9 cellular contexts compared by ENCODE assay signal in genomic region chr11:88414385-88414861, GRCh38.
DNase-seq lines count a peak whose midpoint lies in the region; ATAC-seq and TF ChIP-seq lines count a peak whose summit lies in the region.
"Had no signal": no experiment of that assay in that cellular context is flagged by ENCODE, and none has a peak within 500 bp of the region (broad histone marks: within the 10 kb centered on the region; RNA-seq: fewer than 3 reads in every experiment).

No MANE protein-coding gene starts in this region.

- H3K36me3 Mint-ChIP-seq in progenitor cell of endocrine pancreas (ENCODE audit: insufficient read depth), result no peaks in the 10 kb centered on the region

- ATAC-seq in HG03025 (IDR thresholded peaks at IDR 0.05; ENCODE audit: low FRiP score, unreplicated experiment) (peak; percentile 48), GM21447 (IDR thresholded peaks at IDR 0.05; ENCODE audit: unreplicated experiment) (no peak)

- intact Hi-C loops in testis (cut with DNase I; ENCODE audit: low total_unique reads), result no loop called here

- no peaks in the 10 kb centered on the region for H3K9me2 ChIP-seq in SK-N-SH

- H3K4me2 ChIP-seq in SK-N-SH, result no peak overlapping the region

- 39% methylated on average over 5 of the region's 5 CpGs for WGBS in SK-N-SH (ENCODE audit: low lambda C conversion rate)
- 35 to 58% methylated on average over 5 of the region's 5 CpGs for WGBS in testis, 2 donors

- peak; percentile 78 for DNase-seq in GF-D8 (lab: John Stamatoyannopoulos, UW)
- DNase-seq in SK-N-SH, result peak; percentile 4
- peak; percentile 82 for DNase-seq in fibroblast of the aortic adventitia (ENCODE audit: low read depth)
- DNase-seq in testis, result peak; percentile 42
- DNase-seq in NCI-H82 (lab: John Stamatoyannopoulos, UW), result no peak
- no peak for DNase-seq in progenitor cell of endocrine pancreas (ENCODE audit: low spot score, unreplicated experiment)

- POLR2A ChIA-PET in SK-N-SH (lab: Yijun Ruan, JAX), result no interaction called here

- no peak for TF ChIP-seq RAD21 in SK-N-SH (IDR thresholded peaks at IDR 0.05; ENCODE audit: low read length)

- no peak overlapping the region for H3K4me3 Mint-ChIP-seq in progenitor cell of endocrine pancreas (ENCODE audit: low read depth)

- no peak overlapping the region for H2AFZ ChIP-seq in SK-N-SH (ENCODE audit: low read depth)

- H3K4me1 ChIP-seq in SK-N-SH (ENCODE audit: control insufficient read depth in 1 of 2, insufficient read depth in 2 of 2, low read depth in 1 of 2, low read length in 1 of 2) (peaks cover 0 to 5% of the 10 kb centered on the region in 2 experiments; a peak in 1 of 4 replicates), testis (peaks cover 3% of the 10 kb centered on the region)

- no peaks in the 10 kb centered on the region for H3K79me2 ChIP-seq in SK-N-SH (ENCODE audit: insufficient read depth)

- TF ChIP-seq EP300 in SK-N-SH (IDR thresholded peaks at IDR 0.05; ENCODE audit: borderline replicate concordance in 1 of 2, low read depth in 1 of 2, low read length in 1 of 2), result no peak

- no peak overlapping the region for H3K9ac ChIP-seq in SK-N-SH

- H3K4me1 Mint-ChIP-seq in progenitor cell of endocrine pancreas (ENCODE audit: low read depth), result peaks cover 3% of the 10 kb centered on the region

- H3K36me3 ChIP-seq in SK-N-SH (replicated peaks in 1 of 2; ENCODE audit: control insufficient read depth in 1 of 2, insufficient read depth in 2 of 2, low read length in 1 of 2) (no peaks in the 10 kb centered on the region), testis (ENCODE audit: low read depth, missing control alignments) (no peaks in the 10 kb centered on the region)

- no peaks in the 10 kb centered on the region for H4K20me1 ChIP-seq in SK-N-SH (ENCODE audit: insufficient read depth)

- H3K4me3 ChIP-seq in SK-N-SH (ENCODE audit: low read depth in 2 of 2, low read length in 1 of 2) (no peak overlapping the region), fibroblast of the aortic adventitia (ENCODE audit: low read depth, low read length) (no peak overlapping the region), testis (no peak overlapping the region)

- TF ChIP-seq CTCF in SK-N-SH (IDR thresholded peaks at IDR 0.05), result no peak
- no peak for TF ChIP-seq CTCF in fibroblast of the aortic adventitia (IDR thresholded peaks at IDR 0.05; ENCODE audit: insufficient read depth, low read length)
- no peak for TF ChIP-seq CTCF in testis (IDR thresholded peaks at IDR 0.05)
- TF ChIP-seq CTCF in progenitor cell of endocrine pancreas (IDR thresholded peaks at IDR 0.05; ENCODE audit: unreplicated experiment), result no peak

- peaks cover 19% of the 10 kb centered on the region for H3F3A ChIP-seq in SK-N-SH (replicated peaks; ENCODE audit: insufficient read depth)

- no peaks in the 10 kb centered on the region for H3K27me3 Mint-ChIP-seq in progenitor cell of endocrine pancreas

- H3K9me3 Mint-ChIP-seq in progenitor cell of endocrine pancreas (ENCODE audit: low read depth), result no peaks in the 10 kb centered on the region
- H3K9me3 Mint-ChIP-seq: IgD-negative memory B cell had no signal

- H3K27ac ChIP-seq in SK-N-SH (ENCODE audit: low read depth in 2 of 2, low read length in 1 of 2), result no peak overlapping the region
- no peak overlapping the region for H3K27ac ChIP-seq in testis

- H3K27ac Mint-ChIP-seq in progenitor cell of endocrine pancreas, result no peak overlapping the region
- H3K27ac Mint-ChIP-seq: IgD-negative memory B cell had no signal

- CTCF ChIA-PET in SK-N-SH (lab: Yijun Ruan, JAX), result no interaction called here

- no peak for TF ChIP-seq POLR2A in testis (IDR thresholded peaks at IDR 0.05)

- no peaks in the 10 kb centered on the region for H3K27me3 ChIP-seq in SK-N-SH (ENCODE audit: insufficient read depth)
- H3K27me3 ChIP-seq in testis, result no peaks in the 10 kb centered on the region

- H3K9me3 ChIP-seq in SK-N-SH (no peaks in the 10 kb centered on the region), testis (no peaks in the 10 kb centered on the region)

TF ChIP-seq in SK-N-SH, 30 proteins besides CTCF, POLR2A, EP300 and RAD21:
- TF ChIP-seq ELF1 (IDR thresholded peaks at IDR 0.05) (no peak), NFIC (IDR thresholded peaks at IDR 0.05; ENCODE audit: borderline replicate concordance) (peak; percentile 85), TCF12 (IDR thresholded peaks at IDR 0.05) (peak; percentile 69), MAX (IDR thresholded peaks at IDR 0.05; ENCODE audit: low read depth) (peak; percentile 87), MEF2A (IDR thresholded peaks at IDR 0.05; ENCODE audit: borderline replicate concordance, low read depth) (no peak), RCOR1 (IDR thresholded peaks at IDR 0.05; ENCODE audit: low read length) (no peak), CHD2 (IDR thresholded peaks at IDR 0.05; ENCODE audit: low read length, partially characterized antibody) (no peak)
- TF ChIP-seq, protein P1, sequence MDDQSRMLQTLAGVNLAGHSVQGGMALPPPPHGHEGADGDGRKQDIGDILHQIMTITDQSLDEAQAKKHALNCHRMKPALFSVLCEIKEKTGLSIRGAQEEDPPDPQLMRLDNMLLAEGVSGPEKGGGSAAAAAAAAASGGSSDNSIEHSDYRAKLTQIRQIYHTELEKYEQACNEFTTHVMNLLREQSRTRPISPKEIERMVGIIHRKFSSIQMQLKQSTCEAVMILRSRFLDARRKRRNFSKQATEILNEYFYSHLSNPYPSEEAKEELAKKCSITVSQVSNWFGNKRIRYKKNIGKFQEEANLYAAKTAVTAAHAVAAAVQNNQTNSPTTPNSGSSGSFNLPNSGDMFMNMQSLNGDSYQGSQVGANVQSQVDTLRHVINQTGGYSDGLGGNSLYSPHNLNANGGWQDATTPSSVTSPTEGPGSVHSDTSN (IDR thresholded peaks at IDR 0.05), result peak; percentile 36; the same call in 1 of the 2 replicates
- TF ChIP-seq, protein P2, sequence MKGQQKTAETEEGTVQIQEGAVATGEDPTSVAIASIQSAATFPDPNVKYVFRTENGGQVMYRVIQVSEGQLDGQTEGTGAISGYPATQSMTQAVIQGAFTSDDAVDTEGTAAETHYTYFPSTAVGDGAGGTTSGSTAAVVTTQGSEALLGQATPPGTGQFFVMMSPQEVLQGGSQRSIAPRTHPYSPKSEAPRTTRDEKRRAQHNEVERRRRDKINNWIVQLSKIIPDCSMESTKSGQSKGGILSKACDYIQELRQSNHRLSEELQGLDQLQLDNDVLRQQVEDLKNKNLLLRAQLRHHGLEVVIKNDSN (IDR thresholded peaks at IDR 0.05; ENCODE audit: borderline replicate concordance, low read depth), result no peak
- TF ChIP-seq, protein P3, sequence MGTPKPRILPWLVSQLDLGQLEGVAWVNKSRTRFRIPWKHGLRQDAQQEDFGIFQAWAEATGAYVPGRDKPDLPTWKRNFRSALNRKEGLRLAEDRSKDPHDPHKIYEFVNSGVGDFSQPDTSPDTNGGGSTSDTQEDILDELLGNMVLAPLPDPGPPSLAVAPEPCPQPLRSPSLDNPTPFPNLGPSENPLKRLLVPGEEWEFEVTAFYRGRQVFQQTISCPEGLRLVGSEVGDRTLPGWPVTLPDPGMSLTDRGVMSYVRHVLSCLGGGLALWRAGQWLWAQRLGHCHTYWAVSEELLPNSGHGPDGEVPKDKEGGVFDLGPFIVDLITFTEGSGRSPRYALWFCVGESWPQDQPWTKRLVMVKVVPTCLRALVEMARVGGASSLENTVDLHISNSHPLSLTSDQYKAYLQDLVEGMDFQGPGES (IDR thresholded peaks at IDR 0.05; ENCODE audit: low read depth, low read length), result no peak
- TF ChIP-seq, protein P4, sequence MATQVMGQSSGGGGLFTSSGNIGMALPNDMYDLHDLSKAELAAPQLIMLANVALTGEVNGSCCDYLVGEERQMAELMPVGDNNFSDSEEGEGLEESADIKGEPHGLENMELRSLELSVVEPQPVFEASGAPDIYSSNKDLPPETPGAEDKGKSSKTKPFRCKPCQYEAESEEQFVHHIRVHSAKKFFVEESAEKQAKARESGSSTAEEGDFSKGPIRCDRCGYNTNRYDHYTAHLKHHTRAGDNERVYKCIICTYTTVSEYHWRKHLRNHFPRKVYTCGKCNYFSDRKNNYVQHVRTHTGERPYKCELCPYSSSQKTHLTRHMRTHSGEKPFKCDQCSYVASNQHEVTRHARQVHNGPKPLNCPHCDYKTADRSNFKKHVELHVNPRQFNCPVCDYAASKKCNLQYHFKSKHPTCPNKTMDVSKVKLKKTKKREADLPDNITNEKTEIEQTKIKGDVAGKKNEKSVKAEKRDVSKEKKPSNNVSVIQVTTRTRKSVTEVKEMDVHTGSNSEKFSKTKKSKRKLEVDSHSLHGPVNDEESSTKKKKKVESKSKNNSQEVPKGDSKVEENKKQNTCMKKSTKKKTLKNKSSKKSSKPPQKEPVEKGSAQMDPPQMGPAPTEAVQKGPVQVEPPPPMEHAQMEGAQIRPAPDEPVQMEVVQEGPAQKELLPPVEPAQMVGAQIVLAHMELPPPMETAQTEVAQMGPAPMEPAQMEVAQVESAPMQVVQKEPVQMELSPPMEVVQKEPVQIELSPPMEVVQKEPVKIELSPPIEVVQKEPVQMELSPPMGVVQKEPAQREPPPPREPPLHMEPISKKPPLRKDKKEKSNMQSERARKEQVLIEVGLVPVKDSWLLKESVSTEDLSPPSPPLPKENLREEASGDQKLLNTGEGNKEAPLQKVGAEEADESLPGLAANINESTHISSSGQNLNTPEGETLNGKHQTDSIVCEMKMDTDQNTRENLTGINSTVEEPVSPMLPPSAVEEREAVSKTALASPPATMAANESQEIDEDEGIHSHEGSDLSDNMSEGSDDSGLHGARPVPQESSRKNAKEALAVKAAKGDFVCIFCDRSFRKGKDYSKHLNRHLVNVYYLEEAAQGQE (IDR thresholded peaks at IDR 0.05; ENCODE audit: low read depth, low read length), result peak; percentile 76; the same call in 1 of the 2 replicates

Comparison
In these comparisons a context has a peak if more than half of its experiments do, and no peak if none do; other contexts are left out.
1. DNase-seq: peak in GF-D8 (single experiment), SK-N-SH (single experiment), fibroblast of the aortic adventitia (single experiment) and testis (single experiment); none in NCI-H82 (single experiment) and progenitor cell of endocrine pancreas (single experiment).